17 cellular contexts compared by ENCODE assay signal in genomic region chr20:44711237-44711636, GRCh38. TPM values are rescaled to one million over a fixed set of nuclear protein-coding genes. Genes with fewer than 3 reads are reported as not detected.
DNase-seq lines count a peak whose midpoint lies in the region; ATAC-seq and TF ChIP-seq lines count a peak whose summit lies in the region.
"Had no signal": no experiment of that assay in that cellular context is flagged by ENCODE, and none has a peak within 500 bp of the region (broad histone marks: within the 10 kb centered on the region; RNA-seq: fewer than 3 reads in every experiment).

No MANE protein-coding gene starts in this region.

- H3K4me1 Mint-ChIP-seq in activated CD8-positive, alpha-beta T cell treated with anti-CD3 and anti-CD28 coated beads for 36 hours (ENCODE audit: low read depth) = no peaks in the 10 kb centered on the region

- H3F3A ChIP-seq in GM23248 (ENCODE audit: insufficient read depth) = peaks cover 25% of the 10 kb centered on the region

- no peaks in the 10 kb centered on the region for H3K36me3 ChIP-seq in GM23248 (ENCODE audit: low read depth)
- no peaks in the 10 kb centered on the region for H3K36me3 ChIP-seq in tibial artery

- no peak overlapping the region for H3K27ac ChIP-seq in GM23248
- H3K27ac ChIP-seq in tibial artery = peak overlapping the region; percentile 87 to 96
- H3K27ac ChIP-seq: PC-9 had no signal

- H3K27me3 ChIP-seq in GM23248 (replicated peaks; ENCODE audit: insufficient read depth) (no peaks in the 10 kb centered on the region), tibial artery (no peaks in the 10 kb centered on the region)

- in situ Hi-C loops in GM23248 (cut with MboI) = no loop called here

- H3K79me2 ChIP-seq in GM23248 (ENCODE audit: insufficient read depth) = no peaks in the 10 kb centered on the region

- no peaks in the 10 kb centered on the region for H4K20me1 ChIP-seq in GM23248 (ENCODE audit: insufficient read depth)

- no peaks in the 10 kb centered on the region for H3K27me3 Mint-ChIP-seq in activated CD8-positive, alpha-beta T cell treated with anti-CD3 and anti-CD28 coated beads for 36 hours

- H3K9me2 ChIP-seq in GM23248 (ENCODE audit: insufficient read depth) = no peaks in the 10 kb centered on the region

- H3K9me3 Mint-ChIP-seq in activated CD8-positive, alpha-beta T cell treated with anti-CD3 and anti-CD28 coated beads for 36 hours = no peaks in the 10 kb centered on the region
- H3K9me3 Mint-ChIP-seq: GM23338 had no signal

- no peak for TF ChIP-seq CTCF in tibial artery (IDR thresholded peaks at IDR 0.05)
- no peak for TF ChIP-seq CTCF in activated CD8-positive, alpha-beta T cell treated with anti-CD3 and anti-CD28 coated beads for 36 hours (IDR thresholded peaks at IDR 0.05)

- H3K4me1 ChIP-seq in GM23248 (ENCODE audit: insufficient read depth) (peaks cover 45% of the 10 kb centered on the region), tibial artery (peaks cover 5 to 81% (median 38%) of the 10 kb centered on the region in 4 donors)

- no peak overlapping the region for H2AFZ ChIP-seq in GM23248
- H2AFZ ChIP-seq: GM23338, PC-9 had no signal

- H3K4me3 ChIP-seq in GM23248 (no peak overlapping the region), tibial artery (no peak overlapping the region)
- H3K4me3 ChIP-seq: GM23338, K562, PC-9 had no signal

- no peaks in the 10 kb centered on the region for H3K36me3 Mint-ChIP-seq in activated CD8-positive, alpha-beta T cell treated with anti-CD3 and anti-CD28 coated beads for 36 hours (ENCODE audit: low read depth)

- CTCF ChIA-PET in activated CD8-positive, alpha-beta T cell treated with anti-CD3 and anti-CD28 coated beads for 36 hours (lab: Charles Lee) = interaction anchor here (0.9 kb wide), 1 partner anchor 26 kb away, joined by 3 read pairs; no protein-coding TSS in a partner anchor

- DNase-seq in GM23248 (peak; percentile 32), amniotic epithelial cell (ENCODE audit: low read depth) (peak; percentile 43), left ventricle myocardium superior (peak; percentile 71), tibial artery (peak in 1 of 2 donors; percentile 68), HPDE6-E6E7 (ENCODE audit: extremely low spot score) (no peak)
- no peak for DNase-seq in activated CD8-positive, alpha-beta T cell treated with anti-CD3 and anti-CD28 coated beads for 36 hours
- DNase-seq: AML-193, DMS79, GDM1, NCI-H1436 treated with DMSO at 0.1 percent for 48 hours, NCI-H345, NCI-H748 treated with DMSO at 0.1 percent for 48 hours, PC-9, SHP77 had no signal

- no peak overlapping the region for H3K4me2 ChIP-seq in GM23248 (ENCODE audit: unreplicated experiment)
- H3K4me2 ChIP-seq: GM23338, PC-9 had no signal

- no peak overlapping the region for H3K27ac Mint-ChIP-seq in activated CD8-positive, alpha-beta T cell treated with anti-CD3 and anti-CD28 coated beads for 36 hours
- H3K27ac Mint-ChIP-seq: GM23338 had no signal

- no peaks in the 10 kb centered on the region for H3K9me3 ChIP-seq in GM23248 (ENCODE audit: low read depth)
- H3K9me3 ChIP-seq in tibial artery = no peaks in the 10 kb centered on the region

- no peak overlapping the region for H3K4me3 Mint-ChIP-seq in activated CD8-positive, alpha-beta T cell treated with anti-CD3 and anti-CD28 coated beads for 36 hours
- H3K4me3 Mint-ChIP-seq: GM23338 had no signal

- ATAC-seq in left ventricle myocardium superior = peak; percentile 62
- no peak for ATAC-seq in GM18907 (IDR thresholded peaks at IDR 0.05; ENCODE audit: unreplicated experiment)
- no peak for ATAC-seq in activated CD8-positive, alpha-beta T cell treated with anti-CD3 and anti-CD28 coated beads for 36 hours
- ATAC-seq: GM23338, K562 had no signal

- 80 to 81% methylated on average over 8 of the region's 8 CpGs for WGBS in GM23248 (ENCODE audit: low coverage in 1 of 2, low lambda C conversion rate in 2 of 2, missing lambda C conversion rate in 2 of 2), 2 experiments

- no peak overlapping the region for H3K9ac ChIP-seq in GM23248

- intact Hi-C loops in left ventricle myocardium superior (cut with micrococcal nuclease) (no loop called here), tibial artery (cut with DNase I; ENCODE audit: low total_unique reads) (no loop called here)
- intact Hi-C loops in activated CD8-positive, alpha-beta T cell treated with anti-CD3 and anti-CD28 coated beads for 36 hours (cut with micrococcal nuclease) = no loop called here

- POLR2A ChIA-PET in activated CD8-positive, alpha-beta T cell treated with anti-CD3 and anti-CD28 coated beads for 36 hours (lab: Charles Lee) = interaction anchor here (0.8 kb wide), 1 partner anchor 173 kb away, joined by 3 read pairs; no protein-coding TSS in a partner anchor

RNA-seq across cellular contexts. Expression of gene CCN5, which starts 3.9 kb away (rescaled TPM):
- total RNA-seq in GM23248 (2014; rRNA removed; shearing (Covaris generic)) = 24.5 and 47.3 TPM in 2 replicates
- polyA plus RNA-seq in GM23248 (2016; fragmentation: Nextera tagmentation; extraction: Ambion mirVana) = 20.8 and 23.6 TPM in 2 replicates
- 19.5 TPM for total RNA-seq in left ventricle myocardium superior
- not detected for total RNA-seq in activated CD8-positive, alpha-beta T cell treated with anti-CD3 and anti-CD28 coated beads for 36 hours
- total RNA-seq: GM23338, K562 had no signal
- polyA plus RNA-seq: GM23338, K562 had no signal

RNA-seq across cellular contexts. Expression of gene KCNK15, which starts 34.4 kb away (rescaled TPM):
- 9.9 and 11.1 TPM in 2 replicates for total RNA-seq in GM23248 (2014; rRNA removed; shearing (Covaris generic))
- 5.2 and 5.7 TPM in 2 replicates for polyA plus RNA-seq in GM23248 (2016; fragmentation: Nextera tagmentation; extraction: Ambion mirVana)
- total RNA-seq in left ventricle myocardium superior = 0.25 TPM
- under 1 TPM; 0.25 to 0.29 TPM for total RNA-seq in activated CD8-positive, alpha-beta T cell treated with anti-CD3 and anti-CD28 coated beads for 36 hours

RNA-seq across cellular contexts. Expression of gene ADA, which starts 59.7 kb away (rescaled TPM):
- total RNA-seq in GM23248 (2014; rRNA removed; shearing (Covaris generic)) = 7.0 and 8.6 TPM in 2 replicates
- 17.5 and 19.3 TPM in 2 replicates for polyA plus RNA-seq in GM23248 (2016; fragmentation: Nextera tagmentation; extraction: Ambion mirVana)
- total RNA-seq in left ventricle myocardium superior = 8.5 TPM
- 10 to 100 TPM; 32.8 to 36.7 TPM for total RNA-seq in activated CD8-positive, alpha-beta T cell treated with anti-CD3 and anti-CD28 coated beads for 36 hours

Comparison
In these comparisons a context has a peak if more than half of its experiments do, and no peak if none do; other contexts are left out.
1. DNase-seq: peak in GM23248 (single experiment), amniotic epithelial cell (single experiment) and left ventricle myocardium superior (single experiment); none in HPDE6-E6E7 (single experiment) and activated CD8-positive, alpha-beta T cell treated with anti-CD3 and anti-CD28 coated beads for 36 hours (single experiment).
2. RNA of gene CCN5, which starts 3.9 kb away (total RNA-seq): 24.5 to 47.3 TPM in GM23248 and 19.5 TPM in left ventricle myocardium superior (single experiment); not detected in activated CD8-positive, alpha-beta T cell treated with anti-CD3 and anti-CD28 coated beads for 36 hours; every median in the first group is over 10 times any median in the second.